1 cellular context compared by ENCODE assay signal in genomic region chr10:29998142-29998808, GRCh38.
TF ChIP-seq lines count a peak whose summit lies in the region.

No MANE protein-coding gene starts in this region.

TF ChIP-seq in HepG2, 621 proteins besides CTCF, POLR2A, EP300 and RAD21 (continued from another document and continues in another):
- no peak for TF ChIP-seq TRIM22 (IDR thresholded peaks at IDR 0.05)
- TF ChIP-seq PRDM15 (CRISPR knock-in tag; IDR thresholded peaks at IDR 0.05), result no peak
- no peak for TF ChIP-seq ARID3A (IDR thresholded peaks at IDR 0.05; ENCODE audit: low read depth, low read length)
- TF ChIP-seq ZNF280B (CRISPR knock-in tag; IDR thresholded peaks at IDR 0.05; ENCODE audit: borderline replicate concordance), result no peak
- TF ChIP-seq ZNF530 (CRISPR knock-in tag; IDR thresholded peaks at IDR 0.05; ENCODE audit: low read depth), result no peak
- no peak for TF ChIP-seq ZHX2 (IDR thresholded peaks at IDR 0.05; ENCODE audit: low read depth)
- no peak for TF ChIP-seq ZHX2 (CRISPR knock-in tag; IDR thresholded peaks at IDR 0.05; ENCODE audit: borderline replicate concordance)
- no peak for TF ChIP-seq ZNF547 (CRISPR knock-in tag; IDR thresholded peaks at IDR 0.05)
- no peak for TF ChIP-seq SNAPC4 (CRISPR knock-in tag; IDR thresholded peaks at IDR 0.05)
- no peak for TF ChIP-seq SALL2 (CRISPR knock-in tag; IDR thresholded peaks at IDR 0.05)
- no peak for TF ChIP-seq ZNF569 (CRISPR knock-in tag; IDR thresholded peaks at IDR 0.05; ENCODE audit: borderline replicate concordance)
- TF ChIP-seq RXRB (CRISPR knock-in tag; IDR thresholded peaks at IDR 0.05; ENCODE audit: borderline replicate concordance), result peak; percentile 14; the same call in 1 of the 2 replicates
- no peak for TF ChIP-seq ZNF430 (CRISPR knock-in tag; IDR thresholded peaks at IDR 0.05)
- no peak for TF ChIP-seq SNRNP70 (IDR thresholded peaks at IDR 0.05; ENCODE audit: low read depth, low read length)
- peak; percentile 34; the same call in 1 of the 2 replicates for TF ChIP-seq SALL1 (CRISPR knock-in tag; IDR thresholded peaks at IDR 0.05)
- TF ChIP-seq EZH2 (conservative IDR thresholded peaks at IDR 0.05; ENCODE audit: low read depth, low read length), result no peak
- peak; percentile 99 for TF ChIP-seq MNT (IDR thresholded peaks at IDR 0.05)
- TF ChIP-seq HINFP (CRISPR knock-in tag; IDR thresholded peaks at IDR 0.05; ENCODE audit: low read depth), result no peak
- TF ChIP-seq DPF2 (CRISPR knock-in tag; IDR thresholded peaks at IDR 0.05; ENCODE audit: borderline replicate concordance, low read depth), result 0 out of 2 replicates have a peak, but pooled peaks have one; percentile 19
- peak; percentile 37 to 55; a peak in 1 of 4 replicates for TF ChIP-seq HMGXB4 (CRISPR knock-in tag; IDR thresholded peaks at IDR 0.05; ENCODE audit: borderline replicate concordance in 1 of 2, low read depth in 1 of 2)
- peak; percentile 10; the same call in 1 of the 2 replicates for TF ChIP-seq ZFX (CRISPR knock-in tag; IDR thresholded peaks at IDR 0.05; ENCODE audit: low read depth)
- TF ChIP-seq FOXO1 (CRISPR knock-in tag; IDR thresholded peaks at IDR 0.05), result peak; percentile 39; the same call in 1 of the 2 replicates
- no peak for TF ChIP-seq MED13 (CRISPR knock-in tag; IDR thresholded peaks at IDR 0.05)
